9 cellular contexts compared by ENCODE assay signal in genomic region chr9:27548055-27548741, GRCh38. TPM values are rescaled to one million over a fixed set of nuclear protein-coding genes. Genes with fewer than 3 reads are reported as not detected.
DNase-seq lines count a peak whose midpoint lies in the region; ATAC-seq, FAIRE-seq and TF ChIP-seq lines count a peak whose summit lies in the region.
"Had no signal": no experiment of that assay in that cellular context is flagged by ENCODE, and none has a peak within 500 bp of the region (broad histone marks: within the 10 kb centered on the region; RNA-seq: fewer than 3 reads in every experiment).

No MANE protein-coding gene starts in this region.

- H2AFZ ChIP-seq in OCI-LY3 (ENCODE audit: low read depth, low read length), result no peak overlapping the region

- H3K9ac ChIP-seq in OCI-LY3 (ENCODE audit: low read length), result no peak overlapping the region

- H3K9me3 ChIP-seq in OCI-LY3 (ENCODE audit: insufficient read depth, low read length) (no peaks in the 10 kb centered on the region), esophagus squamous epithelium (no peaks in the 10 kb centered on the region), pancreas (no peaks in the 10 kb centered on the region)

- H3K4me1 ChIP-seq in OCI-LY3 (ENCODE audit: low read length) (no peaks in the 10 kb centered on the region), esophagus squamous epithelium (peaks cover 0 to 8% (median 0%) of the 10 kb centered on the region in 3 donors), pancreas (peaks cover 0 to 10% (median 0%) of the 10 kb centered on the region in 3 donors)

- TF ChIP-seq CTCF in OCI-LY3 (IDR thresholded peaks at IDR 0.05; ENCODE audit: low read depth, low read length), result peak; percentile 44
- peak in 4 of 6 experiments; percentile 16 to 52 (median 37) for TF ChIP-seq CTCF in esophagus squamous epithelium (IDR thresholded peaks at IDR 0.05)
- peak in 1 of 4 donors; percentile 12 for TF ChIP-seq CTCF in pancreas (IDR thresholded peaks at IDR 0.05)

- H3K27ac ChIP-seq in OCI-LY3 (ENCODE audit: low read length) (no peak overlapping the region), esophagus squamous epithelium (peak overlapping the region in 2 of 4 donors; percentile 28 to 30), pancreas (no peak overlapping the region)

- no peak for TF ChIP-seq POLR2A in esophagus squamous epithelium (IDR thresholded peaks at IDR 0.05)

- intact Hi-C loops in esophagus squamous epithelium (cut with DNase I), result no loop called here
- intact Hi-C loops in pancreas (cut with DNase I), result no loop called here

- H4K20me1 ChIP-seq in OCI-LY3 (ENCODE audit: insufficient read depth, low read length), result no peaks in the 10 kb centered on the region

- H3K4me3 ChIP-seq in OCI-LY3 (ENCODE audit: low read length) (no peak overlapping the region), esophagus squamous epithelium (no peak overlapping the region), pancreas (no peak overlapping the region)

- DNase-seq in ACHN, result peak; percentile 37
- DNase-seq in esophagus squamous epithelium (lab: John Stamatoyannopoulos, UW), result no peak
- DNase-seq in pancreas, result no peak
- no peak for DNase-seq in NOMO-1 treated with dmso at 0.1 percent for 144 hours (lab: John Stamatoyannopoulos, UW; ENCODE audit: unreplicated experiment)
- no peak for DNase-seq in amniotic stem cell (lab: John Stamatoyannopoulos, UW)
- DNase-seq in HTR-8/SVneo (ENCODE audit: insufficient read length, low spot score), result no peak

- 41 to 43% methylated on average over 10 of the region's 10 CpGs for WGBS in esophagus squamous epithelium, 2 donors
- 37 to 38% methylated on average over 10 of the region's 10 CpGs for WGBS in pancreas, 2 donors

- H3K79me2 ChIP-seq in OCI-LY3 (ENCODE audit: low read length), result no peaks in the 10 kb centered on the region

- peaks cover 11% of the 10 kb centered on the region for H3K36me3 ChIP-seq in OCI-LY3 (replicated peaks; ENCODE audit: low read depth, low read length)
- H3K36me3 ChIP-seq in esophagus squamous epithelium, result peaks cover 0 to 64% (median 0%) of the 10 kb centered on the region in 3 donors
- H3K36me3 ChIP-seq in pancreas, result no peaks in the 10 kb centered on the region

- peak; percentile 98 for FAIRE-seq in pancreas (lab: Jason Lieb, UNC)
- FAIRE-seq in HTR-8/SVneo (lab: Jason Lieb, UNC), result no peak

- H3K27me3 ChIP-seq in OCI-LY3 (ENCODE audit: low read depth, low read length), result no peaks in the 10 kb centered on the region
- no peaks in the 10 kb centered on the region for H3K27me3 ChIP-seq in esophagus squamous epithelium
- no peaks in the 10 kb centered on the region for H3K27me3 ChIP-seq in pancreas

- ATAC-seq in GM18867 (IDR thresholded peaks at IDR 0.05; ENCODE audit: unreplicated experiment), result peak; percentile 59
- ATAC-seq in pancreas, result peak; percentile 82 to 93 (median 91)

- H3K4me2 ChIP-seq in OCI-LY3 (ENCODE audit: low read length), result no peak overlapping the region

- in situ Hi-C loops in ACHN (cut with HindIII; ENCODE audit: low pct_ligation_motif_present, low pct_unique_long_range_greater_than_20kb, low sequenced_read_pairs), result loop anchor here (25.0 kb wide), 1 partner anchor 211 kb away; no protein-coding TSS in a partner anchor

RNA-seq across cellular contexts. Expression of gene MOB3B, which starts 18.6 kb away (rescaled TPM):
- total RNA-seq in esophagus squamous epithelium (1 to 10 TPM; 2.2 to 7.6 (median 5.2) TPM), pancreas (10 to 100 TPM in 1 of 6 donors, 1 to 10 TPM in 5; 3.2 to 10.5 (median 5.1) TPM)
- polyA plus RNA-seq in pancreas, result 1 to 10 TPM; 1.4 to 1.7 TPM

RNA-seq across cellular contexts. Expression of gene IFNK, which starts 24.1 kb away (rescaled TPM):
- total RNA-seq in esophagus squamous epithelium (not detected), pancreas (not detected)
- not detected for polyA plus RNA-seq in pancreas
- polyA plus RNA-seq: adipose tissue had no signal

RNA-seq across cellular contexts. Expression of gene C9orf72, which starts 25.1 kb away (rescaled TPM):
- total RNA-seq in esophagus squamous epithelium (10 to 100 TPM in 2 of 4 donors, 1 to 10 TPM in 2; 6.6 to 19.5 (median 8.6) TPM), pancreas (1 to 10 TPM; 3.6 to 8.9 (median 7.3) TPM)
- polyA plus RNA-seq in pancreas, result 1 to 10 TPM; 5.3 to 9.5 TPM
